5 cellular contexts compared by ENCODE assay signal in the genomic region with DNA sequence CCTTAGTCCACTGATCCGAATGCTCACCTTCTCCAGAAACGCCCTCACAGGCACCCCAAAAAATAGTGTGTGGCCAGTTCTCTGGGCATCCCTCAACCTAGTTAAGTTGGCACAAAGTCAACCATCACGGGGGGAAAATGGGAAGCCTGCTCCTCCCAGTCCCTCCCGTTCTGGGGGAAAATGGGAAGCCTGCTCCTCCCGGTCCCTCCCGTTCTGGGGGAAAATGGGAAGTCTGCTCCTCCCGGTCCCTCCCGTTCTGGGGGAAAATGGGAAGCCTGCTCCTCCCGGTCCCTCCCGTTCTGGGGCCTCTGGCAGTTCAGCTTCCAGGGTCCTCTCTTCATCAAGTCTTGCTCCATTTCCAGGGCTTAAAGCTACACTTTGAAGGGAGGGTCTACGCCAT.
"Had no signal": no experiment of that assay in that cellular context is flagged by ENCODE, and none has a peak within 500 bp of the region (broad histone marks: within the 10 kb centered on the region; RNA-seq: fewer than 3 reads in every experiment).

No MANE protein-coding gene starts in this region.

- H3K9me3 Mint-ChIP-seq: H9, IgD-negative memory B cell had no signal

- H3K27me3 Mint-ChIP-seq: IgD-negative memory B cell had no signal

- ATAC-seq: GM23338, HepG2 had no signal

- H3K27ac Mint-ChIP-seq: GM23338 had no signal

- H3K4me1 Mint-ChIP-seq: GM23338, IgD-negative memory B cell had no signal

- H3K4me3 Mint-ChIP-seq: GM23338, H9, IgD-negative memory B cell had no signal

- DNase-seq: H9, HCEC 1CT had no signal
